ENCODE assay signal across 15 cellular contexts in the genomic region with DNA sequence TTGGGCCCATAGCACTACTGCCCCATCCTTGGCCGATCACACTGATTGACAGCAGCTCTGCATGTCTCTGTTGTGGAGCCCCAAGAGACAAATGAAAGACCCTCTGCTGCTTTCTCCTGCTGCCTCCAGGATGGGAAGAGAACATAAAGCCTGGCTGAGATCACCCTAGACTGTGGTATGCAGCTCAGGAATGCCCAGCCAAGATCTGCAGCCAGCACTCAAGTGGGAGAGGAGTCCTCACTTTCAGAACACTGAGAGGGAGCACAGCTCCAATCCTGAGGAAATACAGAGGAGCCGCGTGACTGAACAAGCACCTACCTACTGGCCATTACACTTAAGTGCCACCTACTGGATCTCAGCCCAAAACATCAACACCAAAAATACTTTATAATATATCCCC.
A peak's percentile ranks its signal among the peaks of the same experiment; 100 is the strongest.
DNase-seq lines count a peak whose midpoint lies in the region; ATAC-seq and TF ChIP-seq lines count a peak whose summit lies in the region.
"Had no signal": no experiment of that assay in that cellular context is flagged by ENCODE, and none has a peak within 500 bp of the region (broad histone marks: within the 10 kb centered on the region; RNA-seq: fewer than 3 reads in every experiment).

No MANE protein-coding gene starts in this region.

- no peak overlapping the region for H3K27ac ChIP-seq in esophagus muscularis mucosa (replicated peaks in 1 of 4)
- H3K27ac ChIP-seq in neural progenitor cell = no peak overlapping the region
- H3K27ac ChIP-seq in A673 (ENCODE audit: low read depth, low read length, poor library complexity, severe bottlenecking) = no peak overlapping the region
- H3K27ac ChIP-seq in heart right ventricle = no peak overlapping the region
- H3K27ac ChIP-seq: C4-2B, HL-60 had no signal

- H3K27me3 ChIP-seq in esophagus muscularis mucosa = no peaks in the 10 kb centered on the region
- no peaks in the 10 kb centered on the region for H3K27me3 ChIP-seq in neural progenitor cell
- H3K27me3 ChIP-seq in A673 (replicated peaks; ENCODE audit: insufficient read depth, low read depth, low read length, poor library complexity) = no peaks in the 10 kb centered on the region
- no peaks in the 10 kb centered on the region for H3K27me3 ChIP-seq in heart right ventricle
- H3K27me3 ChIP-seq: BE2C had no signal

- no peak overlapping the region for H3K4me3 Mint-ChIP-seq in neural progenitor cell
- H3K4me3 Mint-ChIP-seq: CD4-positive, alpha-beta memory T cell had no signal

- no peak overlapping the region for H2AFZ ChIP-seq in neural progenitor cell (replicated peaks)

- no peaks in the 10 kb centered on the region for H3K79me2 ChIP-seq in neural progenitor cell (ENCODE audit: low read depth)

- WGBS in esophagus muscularis mucosa = 100% methylated on average over 3 of the region's 3 CpGs
- 81 to 88% methylated on average over 3 of the region's 3 CpGs for WGBS in heart right ventricle, 2 donors

- H3K36me3 ChIP-seq in esophagus muscularis mucosa = no peaks in the 10 kb centered on the region
- no peaks in the 10 kb centered on the region for H3K36me3 ChIP-seq in neural progenitor cell
- H3K36me3 ChIP-seq in A673 (ENCODE audit: insufficient read depth, low read length, poor library complexity, severe bottlenecking) = no peaks in the 10 kb centered on the region
- H3K36me3 ChIP-seq in heart right ventricle = no peaks in the 10 kb centered on the region
- H3K36me3 ChIP-seq: BE2C had no signal

- H3K9me3 ChIP-seq in esophagus muscularis mucosa (no peaks in the 10 kb centered on the region), neural progenitor cell (ENCODE audit: low read depth) (no peaks in the 10 kb centered on the region), A673 (ENCODE audit: low read depth, low read length, poor library complexity, severe bottlenecking) (no peaks in the 10 kb centered on the region), heart right ventricle (peaks cover 0 to 42% (median 3%) of the 10 kb centered on the region in 11 donors)
- H3K9me3 ChIP-seq: BE2C had no signal

- no peak overlapping the region for H3K27ac Mint-ChIP-seq in neural progenitor cell
- H3K27ac Mint-ChIP-seq: CD4-positive, alpha-beta memory T cell had no signal

- TF ChIP-seq POLR2A in esophagus muscularis mucosa (IDR thresholded peaks at IDR 0.05; ENCODE audit: low read depth) = no peak

- in situ Hi-C loops in SK-MEL-5 (cut with HindIII; ENCODE audit: low pct_unique_long_range_greater_than_20kb, low sequenced_read_pairs) = no loop called here

- H3K4me3 ChIP-seq in esophagus muscularis mucosa (no peak overlapping the region), neural progenitor cell (no peak overlapping the region), A673 (ENCODE audit: low read depth, low read length, poor library complexity, severe bottlenecking) (no peak overlapping the region), heart right ventricle (no peak overlapping the region)
- H3K4me3 ChIP-seq: K562 had no signal

- no peak overlapping the region for H3K9ac ChIP-seq in neural progenitor cell

- H3K4me1 ChIP-seq in esophagus muscularis mucosa = peaks cover 0 to 3% (median 0%) of the 10 kb centered on the region in 4 donors
- H3K4me1 ChIP-seq in neural progenitor cell = no peaks in the 10 kb centered on the region
- H3K4me1 ChIP-seq in A673 (ENCODE audit: insufficient read depth, low read length, poor library complexity, severe bottlenecking) = no peaks in the 10 kb centered on the region
- H3K4me1 ChIP-seq in heart right ventricle = peaks cover 0 to 15% (median 5%) of the 10 kb centered on the region in 9 donors
- H3K4me1 ChIP-seq: BE2C had no signal

- H3F3A ChIP-seq in neural progenitor cell (ENCODE audit: low read depth) = no peaks in the 10 kb centered on the region

- no peak for ATAC-seq in heart right ventricle
- ATAC-seq: HCT116, K562 had no signal

- CTCF ChIA-PET in A673 (lab: Charles Lee) = no interaction called here

- POLR2A ChIA-PET in A673 (lab: Charles Lee; ENCODE audit: low non-redundant PET) = interaction anchor here (0.7 kb wide), 1 partner anchor 9 kb away, joined by 3 read pairs; no protein-coding TSS in a partner anchor

- TF ChIP-seq EP300 in esophagus muscularis mucosa (IDR thresholded peaks at IDR 0.05) = no peak

- no peaks in the 10 kb centered on the region for H3K36me3 Mint-ChIP-seq in neural progenitor cell
- H3K36me3 Mint-ChIP-seq: CD4-positive, alpha-beta memory T cell had no signal

- TF ChIP-seq CTCF in esophagus muscularis mucosa (IDR thresholded peaks at IDR 0.05) (no peak), neural progenitor cell (IDR thresholded peaks at IDR 0.05) (no peak), A673 (conservative IDR thresholded peaks at IDR 0.05; ENCODE audit: low read depth, low read length) (no peak), heart right ventricle (IDR thresholded peaks at IDR 0.05) (no peak)

- DNase-seq in ELF-1 (ENCODE audit: low read depth, low spot score) = peak; percentile 12
- DNase-seq in SK-MEL-5 (ENCODE audit: low read depth, low spot score) = peak; percentile 9
- peak; percentile 80 for DNase-seq in esophagus muscularis mucosa (ENCODE audit: extremely low spot score)
- peak; percentile 3 for DNase-seq in neural progenitor cell (ENCODE audit: low spot score)
- DNase-seq in A673 (ENCODE audit: low spot score) = no peak
- no peak for DNase-seq in GM19240 (ENCODE audit: insufficient read length, low spot score)
- DNase-seq in heart right ventricle = no peak
- DNase-seq: BE2C; CD4-positive, alpha-beta memory T cell; COR-L47; DMS53 had no signal

- intact Hi-C loops in esophagus muscularis mucosa (cut with DNase I) = no loop called here
- intact Hi-C loops in A673 (cut with micrococcal nuclease; ENCODE audit: unreplicated experiment) = no loop called here
- intact Hi-C loops in heart right ventricle (cut with DNase I) = no loop called here

- H4K20me1 ChIP-seq in neural progenitor cell (ENCODE audit: low read depth) = no peaks in the 10 kb centered on the region

- no peak overlapping the region for H3K4me2 ChIP-seq in neural progenitor cell

- peaks cover 2% of the 10 kb centered on the region for H3K27me3 Mint-ChIP-seq in neural progenitor cell (ENCODE audit: insufficient read depth, low read depth)

- no peaks in the 10 kb centered on the region for H3K4me1 Mint-ChIP-seq in neural progenitor cell
- H3K4me1 Mint-ChIP-seq: CD4-positive, alpha-beta memory T cell had no signal

- no peaks in the 10 kb centered on the region for H3K9me3 Mint-ChIP-seq in neural progenitor cell

- no TSS peak for BruUV-seq in A673 (replicated peaks; lab: Mats Ljungman, UMichigan)

Comparison
In these comparisons a context has a peak if more than half of its experiments do, and no peak if none do; other contexts are left out.
1. DNase-seq: peak in ELF-1 (single experiment), SK-MEL-5 (single experiment), esophagus muscularis mucosa (single experiment) and neural progenitor cell (single experiment); none in A673 (single experiment), GM19240 (single experiment) and heart right ventricle (0 of 2).